ENCODE assay signal across 36 cellular contexts in genomic region chr1:231220801-231221200, GRCh38. TPM values are rescaled to one million over a fixed set of nuclear protein-coding genes. Genes with fewer than 3 reads are reported as not detected.
"Had no signal": no experiment of that assay in that cellular context is flagged by ENCODE, and none has a peak within 500 bp of the region (broad histone marks: within the 10 kb centered on the region; RNA-seq: fewer than 3 reads in every experiment).

No MANE protein-coding gene starts in this region.

- ATAC-seq: activated CD8-positive, alpha-beta memory T cell treated with anti-CD3 and anti-CD28 coated beads, Interleukin-2, amount 10 ng/mL, durations not matched to agents 7 days and 5 days; activated CD8-positive, alpha-beta T cell treated with anti-CD3 and anti-CD28 coated beads, Interleukin-2, amount 10 ng/mL, durations not matched to agents 7 days and 5 days had no signal

- DNase-seq: activated B cell treated with CpG ODN at 0.5 μM for 24 hours; activated CD4-positive, alpha-beta memory T cell treated with anti-CD3 and anti-CD28 coated beads, Interleukin-2, amount 10 ng/mL, durations not matched to agents 7 days and 5 days; activated CD4-positive, alpha-beta T cell treated with anti-CD3 and anti-CD28 coated beads for 4 hours; activated CD4-positive, alpha-beta T cell treated with anti-CD3 and anti-CD28 coated beads, Interleukin-2, amount 10 ng/mL, durations not matched to agents 24 days and 14 days; activated CD4-positive, alpha-beta T cell treated with anti-CD3 and anti-CD28 coated beads, Interleukin-2, amount 50 U/mL, for 1 hour; activated CD4-positive, alpha-beta T cell treated with anti-CD3 and anti-CD28 coated beads, Interleukin-2, amount 50 U/mL, for 48 hours; activated CD4-positive, CD25-positive, alpha-beta regulatory T cell treated with anti-CD3 and anti-CD28 coated beads, Interleukin-2, amount 50 U/mL, for 72 hours; activated CD8-positive, alpha-beta memory T cell treated with anti-CD3 and anti-CD28 coated beads for 24 hours; activated CD8-positive, alpha-beta memory T cell treated with anti-CD3 and anti-CD28 coated beads, Interleukin-2, amount 10 ng/mL, durations not matched to agents 7 days and 5 days; activated CD8-positive, alpha-beta memory T cell treated with anti-CD3 and anti-CD28 coated beads, Interleukin-2, amount 50 U/mL, for 48 hours; activated CD8-positive, alpha-beta T cell treated with anti-CD3 and anti-CD28 coated beads, Interleukin-2, amount 10 ng/mL, durations not matched to agents 7 days and 5 days; activated effector memory CD4-positive, alpha-beta T cell treated with Interleukin-2 at 50 U/mL for 16 hours; activated gamma-delta T cell; activated naive CD4-positive, alpha-beta T cell treated with anti-CD3 and anti-CD28 coated beads, Interleukin-2, amount 10 ng/mL, durations not matched to agents 7 days and 5 days; activated naive CD4-positive, alpha-beta T cell treated with Interleukin-2 at 50 U/mL for 16 hours; activated naive CD8-positive, alpha-beta T cell treated with anti-CD3 and anti-CD28 coated beads, Interleukin-2, amount 10 ng/mL, durations not matched to agents 7 days and 5 days; activated naive CD8-positive, alpha-beta T cell treated with anti-CD3 and anti-CD28 coated beads, Interleukin-2, amount 50 U/mL, for 24 hours; activated T-cell treated with anti-CD3 and anti-CD28 coated beads, Interleukin-2, amount 50 U/mL, for 24 hours; activated T-cell treated with anti-CD3 and anti-CD28 coated beads, Interleukin-2, amount 50 U/mL, for 48 hours; amygdala; anterior cingulate cortex; caudate nucleus; cerebellar nuclear complex; T-helper 1 cell; T-helper 2 cell; T-helper 9 cell had no signal

- H3K27me3 ChIP-seq: ascending aorta had no signal

- H3K4me3 ChIP-seq: ascending aorta, cardiac muscle cell had no signal

- H3K27me3 Mint-ChIP-seq: activated B cell treated with CpG ODN at 0.5 μM for 24 hours; activated naive CD4-positive, alpha-beta T cell treated with anti-CD3 and anti-CD28 coated beads, Interleukin-2, amount 50 U/mL, for 24 hours; activated naive CD8-positive, alpha-beta T cell; activated naive CD8-positive, alpha-beta T cell treated with anti-CD3 and anti-CD28 coated beads, Interleukin-2, amount 50 U/mL, for 24 hours; activated T-cell treated with anti-CD3 and anti-CD28 coated beads, Interleukin-2, amount 50 U/mL, for 24 hours; central memory CD8-positive, alpha-beta T cell had no signal

- H3K4me1 ChIP-seq: ascending aorta had no signal

- H3K4me3 Mint-ChIP-seq: activated B cell treated with CpG ODN at 0.5 μM for 24 hours; activated CD4-positive, alpha-beta memory T cell treated with anti-CD3 and anti-CD28 coated beads, Interleukin-2, amount 10 ng/mL, durations not matched to agents 7 days and 5 days; activated CD4-positive, alpha-beta T cell treated with anti-CD3 and anti-CD28 coated beads, Interleukin-2, amount 10 ng/mL, durations not matched to agents 24 days and 14 days; activated CD8-positive, alpha-beta memory T cell treated with anti-CD3 and anti-CD28 coated beads, Interleukin-2, amount 10 ng/mL, durations not matched to agents 7 days and 5 days; activated CD8-positive, alpha-beta T cell treated with anti-CD3 and anti-CD28 coated beads, Interleukin-2, amount 10 ng/mL, durations not matched to agents 7 days and 5 days; activated naive CD4-positive, alpha-beta T cell treated with anti-CD3 and anti-CD28 coated beads, Interleukin-2, amount 10 ng/mL, durations not matched to agents 7 days and 5 days; activated naive CD4-positive, alpha-beta T cell treated with anti-CD3 and anti-CD28 coated beads, Interleukin-2, amount 50 U/mL, for 24 hours; activated naive CD8-positive, alpha-beta T cell; activated naive CD8-positive, alpha-beta T cell treated with anti-CD3 and anti-CD28 coated beads, Interleukin-2, amount 10 ng/mL, durations not matched to agents 7 days and 5 days; activated naive CD8-positive, alpha-beta T cell treated with anti-CD3 and anti-CD28 coated beads, Interleukin-2, amount 50 U/mL, for 24 hours; activated T-cell treated with anti-CD3 and anti-CD28 coated beads, Interleukin-2, amount 50 U/mL, for 24 hours; brain; central memory CD8-positive, alpha-beta T cell; T-helper 1 cell treated with Interleukin-12 subunit alpha and Interleukin-12 subunit beta and Interleukin-4 antibody, amounts not matched to agents 30 μg/mL and 1 μg/mL, for 36 hours; T-helper 2 cell treated with Interferon-gamma antibody and Interleukin-4, amounts not matched to agents 5 μg/mL and 100 μg/mL, for 36 hours had no signal

- H3K27ac ChIP-seq: ascending aorta, cardiac muscle cell had no signal

- H3K9me3 ChIP-seq: ascending aorta had no signal

- H3K27ac Mint-ChIP-seq: activated B cell treated with CpG ODN at 0.5 μM for 24 hours; activated CD4-positive, alpha-beta memory T cell treated with anti-CD3 and anti-CD28 coated beads, Interleukin-2, amount 10 ng/mL, durations not matched to agents 7 days and 5 days; activated CD4-positive, alpha-beta T cell treated with anti-CD3 and anti-CD28 coated beads, Interleukin-2, amount 10 ng/mL, durations not matched to agents 24 days and 14 days; activated CD8-positive, alpha-beta memory T cell treated with anti-CD3 and anti-CD28 coated beads, Interleukin-2, amount 10 ng/mL, durations not matched to agents 7 days and 5 days; activated CD8-positive, alpha-beta T cell treated with anti-CD3 and anti-CD28 coated beads, Interleukin-2, amount 10 ng/mL, durations not matched to agents 7 days and 5 days; activated naive CD4-positive, alpha-beta T cell treated with anti-CD3 and anti-CD28 coated beads, Interleukin-2, amount 10 ng/mL, durations not matched to agents 7 days and 5 days; activated naive CD4-positive, alpha-beta T cell treated with anti-CD3 and anti-CD28 coated beads, Interleukin-2, amount 50 U/mL, for 24 hours; activated naive CD8-positive, alpha-beta T cell; activated naive CD8-positive, alpha-beta T cell treated with anti-CD3 and anti-CD28 coated beads, Interleukin-2, amount 10 ng/mL, durations not matched to agents 7 days and 5 days; activated naive CD8-positive, alpha-beta T cell treated with anti-CD3 and anti-CD28 coated beads, Interleukin-2, amount 50 U/mL, for 24 hours; activated T-cell treated with anti-CD3 and anti-CD28 coated beads, Interleukin-2, amount 50 U/mL, for 24 hours; activated T-helper 2 cell treated with anti-CD3 and anti-CD28 coated beads, Interferon-gamma antibody, Interleukin-2, Interleukin-4, amounts not matched to agents 10 μg/mL and 5 μg/mL and 100 μg/mL, durations not matched to agents 14 hours and 24 hours and 36 hours; brain; T-helper 1 cell treated with Interleukin-12 subunit alpha and Interleukin-12 subunit beta and Interleukin-4 antibody, amounts not matched to agents 30 μg/mL and 1 μg/mL, for 36 hours; T-helper 2 cell treated with Interferon-gamma antibody and Interleukin-4, amounts not matched to agents 5 μg/mL and 100 μg/mL, for 36 hours had no signal

- H3K9me3 Mint-ChIP-seq: activated B cell treated with CpG ODN at 0.5 μM for 24 hours; activated CD4-positive, alpha-beta memory T cell treated with anti-CD3 and anti-CD28 coated beads, Interleukin-2, amount 10 ng/mL, durations not matched to agents 7 days and 5 days; activated CD4-positive, alpha-beta T cell treated with anti-CD3 and anti-CD28 coated beads, Interleukin-2, amount 10 ng/mL, durations not matched to agents 24 days and 14 days; activated naive CD4-positive, alpha-beta T cell treated with anti-CD3 and anti-CD28 coated beads, Interleukin-2, amount 10 ng/mL, durations not matched to agents 7 days and 5 days; activated naive CD4-positive, alpha-beta T cell treated with anti-CD3 and anti-CD28 coated beads, Interleukin-2, amount 50 U/mL, for 24 hours; activated naive CD8-positive, alpha-beta T cell treated with anti-CD3 and anti-CD28 coated beads, Interleukin-2, amount 10 ng/mL, durations not matched to agents 7 days and 5 days; activated naive CD8-positive, alpha-beta T cell treated with anti-CD3 and anti-CD28 coated beads, Interleukin-2, amount 50 U/mL, for 24 hours; activated T-cell treated with anti-CD3 and anti-CD28 coated beads, Interleukin-2, amount 50 U/mL, for 24 hours; activated T-helper 2 cell treated with anti-CD3 and anti-CD28 coated beads, Interferon-gamma antibody, Interleukin-2, Interleukin-4, amounts not matched to agents 10 μg/mL and 5 μg/mL and 100 μg/mL, durations not matched to agents 14 hours and 24 hours and 36 hours; brain; central memory CD8-positive, alpha-beta T cell; T-helper 1 cell treated with Interleukin-12 subunit alpha and Interleukin-12 subunit beta and Interleukin-4 antibody, amounts not matched to agents 30 μg/mL and 1 μg/mL, for 36 hours; T-helper 2 cell treated with Interferon-gamma antibody and Interleukin-4, amounts not matched to agents 5 μg/mL and 100 μg/mL, for 36 hours had no signal

- H3K36me3 Mint-ChIP-seq: activated naive CD8-positive, alpha-beta T cell had no signal

- H3K4me1 Mint-ChIP-seq: activated CD4-positive, alpha-beta memory T cell treated with anti-CD3 and anti-CD28 coated beads, Interleukin-2, amount 10 ng/mL, durations not matched to agents 7 days and 5 days; activated naive CD4-positive, alpha-beta T cell treated with anti-CD3 and anti-CD28 coated beads, Interleukin-2, amount 10 ng/mL, durations not matched to agents 7 days and 5 days; central memory CD8-positive, alpha-beta T cell had no signal

RNA-seq across cellular contexts. Expression of gene TRIM67, which starts 58.9 kb away (rescaled TPM):
- total RNA-seq: activated B cell treated with CpG ODN at 0.5 μM for 24 hours; activated CD4-positive, alpha-beta memory T cell treated with anti-CD3 and anti-CD28 coated beads, Interleukin-2, amount 10 ng/mL, durations not matched to agents 7 days and 5 days; activated CD4-positive, alpha-beta T cell treated with anti-CD3 and anti-CD28 coated beads, Interleukin-2, amount 10 ng/mL, durations not matched to agents 24 days and 14 days; activated CD8-positive, alpha-beta memory T cell treated with anti-CD3 and anti-CD28 coated beads, Interleukin-2, amount 10 ng/mL, durations not matched to agents 7 days and 5 days; activated CD8-positive, alpha-beta T cell treated with anti-CD3 and anti-CD28 coated beads, Interleukin-2, amount 10 ng/mL, durations not matched to agents 7 days and 5 days; activated naive CD8-positive, alpha-beta T cell treated with anti-CD3 and anti-CD28 coated beads, Interleukin-2, amount 10 ng/mL, durations not matched to agents 7 days and 5 days; activated T-helper 2 cell treated with anti-CD3 and anti-CD28 coated beads, Interferon-gamma antibody, Interleukin-2, Interleukin-4, amounts not matched to agents 10 μg/mL and 5 μg/mL and 100 μg/mL, durations not matched to agents 14 hours and 24 hours and 36 hours; ascending aorta; bronchial epithelial cell had no signal
- polyA plus RNA-seq: cardiac muscle cell had no signal
